ENCODE assay signal across 23 cellular contexts in the genomic region with DNA sequence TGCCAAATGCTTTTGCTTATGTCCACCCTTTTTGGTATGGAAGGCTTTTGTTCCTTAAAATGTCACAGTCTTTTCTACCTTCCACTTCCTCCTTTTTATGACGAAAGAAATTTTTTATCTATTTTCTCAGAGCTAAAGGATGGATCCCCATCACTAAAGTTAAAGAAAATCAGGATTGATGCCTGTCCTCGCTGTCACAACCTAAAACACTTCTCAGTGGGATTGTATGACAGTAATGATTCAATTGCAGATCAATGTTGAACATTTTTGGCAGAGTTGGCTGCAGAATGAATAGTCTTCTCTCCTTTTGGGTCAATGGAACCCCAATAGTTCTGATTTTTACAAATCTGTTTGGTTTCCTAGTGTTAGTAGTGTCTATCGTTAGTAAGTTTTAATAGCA.
"Had no signal": no experiment of that assay in that cellular context is flagged by ENCODE, and none has a peak within 500 bp of the region (broad histone marks: within the 10 kb centered on the region; RNA-seq: fewer than 3 reads in every experiment).

No MANE protein-coding gene starts in this region.

- DNase-seq: activated B cell treated with CpG ODN at 0.5 μM for 24 hours; activated CD4-positive, alpha-beta T cell treated with anti-CD3 and anti-CD28 coated beads for 48 hours; activated CD4-positive, alpha-beta T cell treated with anti-CD3 and anti-CD28 coated beads, Interleukin-2, amount 50 U/mL, for 1 hour; activated CD4-positive, alpha-beta T cell treated with anti-CD3 and anti-CD28 coated beads, Interleukin-2, amount 50 U/mL, for 48 hours; activated CD8-positive, alpha-beta memory T cell treated with anti-CD3 and anti-CD28 coated beads for 24 hours; activated CD8-positive, alpha-beta T cell treated with anti-CD3 and anti-CD28 coated beads for 36 hours; activated effector memory CD4-positive, alpha-beta T cell treated with Interleukin-2 at 50 U/mL for 16 hours; activated gamma-delta T cell treated with Interleukin-2 at 50 U/mL for 16 hours; activated naive CD4-positive, alpha-beta T cell treated with anti-CD3 and anti-CD28 coated beads, Interleukin-2, amount 50 U/mL, for 16 hours; activated naive CD4-positive, alpha-beta T cell treated with Interleukin-2 at 50 U/mL for 16 hours; activated T-cell treated with anti-CD3 and anti-CD28 coated beads, Interleukin-2, amount 50 U/mL, for 4 hours; amniotic stem cell; anterior cingulate cortex; brain microvascular endothelial cell; cortex of kidney; dermis blood vessel endothelial cell; effector CD4-positive, alpha-beta T cell; effector memory CD8-positive, alpha-beta T cell; erythroblast; foreskin keratinocyte; heart right ventricle; T-helper 1 cell; T-helper 17 cell had no signal
